19 cellular contexts compared by ENCODE assay signal in the genomic region with DNA sequence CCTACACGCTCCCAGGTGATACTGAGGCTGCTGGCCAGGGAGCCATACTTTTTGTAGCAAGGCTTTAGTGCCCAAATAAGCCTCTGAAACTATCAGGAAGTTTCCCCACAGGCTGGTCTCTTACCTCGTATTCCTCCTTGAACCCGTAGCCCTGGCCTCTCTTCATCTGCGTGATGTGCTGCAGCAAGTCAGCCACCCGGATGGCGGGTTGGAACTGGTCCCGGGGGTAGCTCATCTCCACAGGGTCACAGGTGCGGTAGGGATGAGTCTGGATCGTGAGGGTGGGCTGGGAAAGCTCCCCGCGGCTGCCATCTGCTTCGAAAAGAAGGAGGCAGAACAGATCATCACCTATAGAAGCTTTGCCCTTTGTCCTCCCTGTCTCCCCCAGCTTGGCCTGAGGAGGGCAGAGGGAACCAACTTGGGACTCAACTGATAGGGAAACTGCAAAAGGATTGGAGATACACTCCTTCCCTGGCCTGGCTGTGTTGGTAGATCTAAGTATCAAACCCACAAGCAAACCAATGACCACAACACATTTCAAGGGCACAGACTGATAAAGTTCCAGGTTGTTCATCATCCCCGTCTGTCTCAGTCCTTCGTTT.
"Had no signal": no experiment of that assay in that cellular context is flagged by ENCODE, and none has a peak within 500 bp of the region (broad histone marks: within the 10 kb centered on the region; RNA-seq: fewer than 3 reads in every experiment).

No MANE protein-coding gene starts in this region.

- DNase-seq: activated B cell treated with CpG ODN at 0.5 μM for 24 hours; activated CD4-positive, alpha-beta memory T cell treated with anti-CD3 and anti-CD28 coated beads, Interleukin-2, amount 10 ng/mL, durations not matched to agents 7 days and 5 days; activated CD4-positive, alpha-beta T cell treated with anti-CD3 and anti-CD28 coated beads for 48 hours; activated naive CD4-positive, alpha-beta T cell treated with Interleukin-2 at 50 U/mL for 16 hours; activated naive CD8-positive, alpha-beta T cell treated with anti-CD3 and anti-CD28 coated beads, Interleukin-2, amount 10 ng/mL, durations not matched to agents 7 days and 5 days; activated T-cell treated with anti-CD3 and anti-CD28 coated beads, Interleukin-2, amount 50 U/mL, for 1 hour; amygdala; body of pancreas; dermis blood vessel endothelial cell; effector memory CD8-positive, alpha-beta T cell; left cardiac atrium; natural killer cell; nucleus accumbens; sigmoid colon; stimulated activated CD4-positive, alpha-beta T cell treated with anti-CD3 and anti-CD28 coated beads, Interleukin-4, amount 100 ng/mL, for 4 hours; testis had no signal

- H3K27me3 ChIP-seq: body of pancreas, sigmoid colon, testis had no signal

- H3K4me1 ChIP-seq: body of pancreas, sigmoid colon, testis had no signal

- H3K36me3 ChIP-seq: sigmoid colon had no signal

- H3K9me3 ChIP-seq: body of pancreas, sigmoid colon, testis had no signal

- H3K4me1 Mint-ChIP-seq: activated B cell treated with CpG ODN at 0.5 μM for 24 hours; activated CD4-positive, alpha-beta memory T cell treated with anti-CD3 and anti-CD28 coated beads, Interleukin-2, amount 10 ng/mL, durations not matched to agents 7 days and 5 days; activated naive CD8-positive, alpha-beta T cell treated with anti-CD3 and anti-CD28 coated beads, Interleukin-2, amount 10 ng/mL, durations not matched to agents 7 days and 5 days; natural killer cell; stimulated activated memory B cell treated with anti-CD40 and anti-IgM and Interleukin-4, amounts not matched to agents 10 μg/mL and 1 μg/mL and 100 μg/mL, for 72 hours had no signal

- H3K4me3 Mint-ChIP-seq: activated B cell treated with CpG ODN at 0.5 μM for 24 hours; activated CD4-positive, alpha-beta memory T cell treated with anti-CD3 and anti-CD28 coated beads, Interleukin-2, amount 10 ng/mL, durations not matched to agents 7 days and 5 days; activated naive CD8-positive, alpha-beta T cell treated with anti-CD3 and anti-CD28 coated beads, Interleukin-2, amount 10 ng/mL, durations not matched to agents 7 days and 5 days; effector memory CD8-positive, alpha-beta T cell; natural killer cell; stimulated activated memory B cell treated with anti-CD40 and anti-IgM and Interleukin-4, amounts not matched to agents 10 μg/mL and 1 μg/mL and 100 μg/mL, for 72 hours; type B pancreatic cell had no signal

- H3K27me3 Mint-ChIP-seq: activated B cell treated with CpG ODN at 0.5 μM for 24 hours; activated CD4-positive, alpha-beta memory T cell treated with anti-CD3 and anti-CD28 coated beads, Interleukin-2, amount 10 ng/mL, durations not matched to agents 7 days and 5 days; effector memory CD8-positive, alpha-beta T cell; stimulated activated memory B cell treated with anti-CD40 and anti-IgM and Interleukin-4, amounts not matched to agents 10 μg/mL and 1 μg/mL and 100 μg/mL, for 72 hours had no signal

- H3K4me3 ChIP-seq: body of pancreas, sigmoid colon, testis had no signal

- ATAC-seq: body of pancreas; effector memory CD8-positive, alpha-beta T cell; left cardiac atrium; natural killer cell; stimulated activated memory B cell treated with anti-CD40 and anti-IgM and Interleukin-4, amounts not matched to agents 10 μg/mL and 1 μg/mL and 100 μg/mL, for 72 hours had no signal

- H3K27ac Mint-ChIP-seq: activated B cell treated with CpG ODN at 0.5 μM for 24 hours; activated CD4-positive, alpha-beta memory T cell treated with anti-CD3 and anti-CD28 coated beads, Interleukin-2, amount 10 ng/mL, durations not matched to agents 7 days and 5 days; activated naive CD8-positive, alpha-beta T cell treated with anti-CD3 and anti-CD28 coated beads, Interleukin-2, amount 10 ng/mL, durations not matched to agents 7 days and 5 days; activated T-helper 2 cell treated with anti-CD3 and anti-CD28 coated beads, Interferon-gamma antibody, Interleukin-2, Interleukin-4, amounts not matched to agents 10 μg/mL and 5 μg/mL and 100 μg/mL, durations not matched to agents 14 hours and 24 hours and 36 hours; effector memory CD8-positive, alpha-beta T cell; natural killer cell; stimulated activated memory B cell treated with anti-CD40 and anti-IgM and Interleukin-4, amounts not matched to agents 10 μg/mL and 1 μg/mL and 100 μg/mL, for 72 hours; type B pancreatic cell had no signal

- H3K27ac ChIP-seq: body of pancreas, sigmoid colon, testis had no signal

- H3K36me3 Mint-ChIP-seq: activated naive CD8-positive, alpha-beta T cell treated with anti-CD3 and anti-CD28 coated beads, Interleukin-2, amount 10 ng/mL, durations not matched to agents 7 days and 5 days; natural killer cell; stimulated activated memory B cell treated with anti-CD40 and anti-IgM and Interleukin-4, amounts not matched to agents 10 μg/mL and 1 μg/mL and 100 μg/mL, for 72 hours; type B pancreatic cell had no signal

- H3K9me3 Mint-ChIP-seq: activated B cell treated with CpG ODN at 0.5 μM for 24 hours; activated naive CD8-positive, alpha-beta T cell treated with anti-CD3 and anti-CD28 coated beads, Interleukin-2, amount 10 ng/mL, durations not matched to agents 7 days and 5 days; type B pancreatic cell had no signal
